Comparison of ENCODE assay signal across 1 cellular context in genomic region chr6:43740321-43740960, GRCh38.
TF ChIP-seq lines count a peak whose summit lies in the region.

No MANE protein-coding gene starts in this region.

TF ChIP-seq in GM23338, 12 proteins besides CTCF, POLR2A, EP300 and RAD21 (continued from another document):
- TF ChIP-seq REST (IDR thresholded peaks at IDR 0.05; ENCODE audit: unreplicated experiment) (no peak), NANOG (IDR thresholded peaks at IDR 0.05; ENCODE audit: borderline replicate concordance) (no peak), ZNF462 (CRISPR knock-in tag; IDR thresholded peaks at IDR 0.05) (no peak), ZNF331 (CRISPR knock-in tag; IDR thresholded peaks at IDR 0.05; ENCODE audit: low read depth) (no peak), ZNF114 (CRISPR knock-in tag; IDR thresholded peaks at IDR 0.05) (no peak), CREB1 (CRISPR knock-in tag; IDR thresholded peaks at IDR 0.05; ENCODE audit: low read depth) (no peak), STAT1 (IDR thresholded peaks at IDR 0.05; ENCODE audit: unreplicated experiment) (no peak), JUNB (IDR thresholded peaks at IDR 0.05; ENCODE audit: unreplicated experiment) (no peak), EZH2 (IDR thresholded peaks at IDR 0.05; ENCODE audit: low read depth, unreplicated experiment) (no peak)
